34 cellular contexts compared by ENCODE assay signal in genomic region chr18:3216987-3217386, GRCh38. TPM values are rescaled to one million over a fixed set of nuclear protein-coding genes. Genes with fewer than 3 reads are reported as not detected.
DNase-seq lines count a peak whose midpoint lies in the region; ATAC-seq and TF ChIP-seq lines count a peak whose summit lies in the region.
"Had no signal": no experiment of that assay in that cellular context is flagged by ENCODE, and none has a peak within 500 bp of the region (broad histone marks: within the 10 kb centered on the region; RNA-seq: fewer than 3 reads in every experiment).

No MANE protein-coding gene starts in this region.

- H3K4me2 ChIP-seq in hepatocyte = no peak overlapping the region
- H3K4me2 ChIP-seq: neural progenitor cell had no signal

- H3K4me1 ChIP-seq in left ventricle myocardium inferior = peaks cover 86% of the 10 kb centered on the region
- H3K4me1 ChIP-seq in hepatocyte (ENCODE audit: insufficient read depth) = peaks cover 46% of the 10 kb centered on the region
- H3K4me1 ChIP-seq in psoas muscle = peaks cover 47% of the 10 kb centered on the region
- H3K4me1 ChIP-seq: parathyroid adenoma had no signal

- H3K9me2 ChIP-seq in hepatocyte (replicated peaks; ENCODE audit: insufficient read depth) = no peaks in the 10 kb centered on the region

- H4K20me1 ChIP-seq in hepatocyte (ENCODE audit: insufficient read depth, poor library complexity, severe bottlenecking) = no peaks in the 10 kb centered on the region

- H3K4me3 ChIP-seq in left ventricle myocardium inferior (peak overlapping the region; percentile 71), hepatocyte (no peak overlapping the region), psoas muscle (peak overlapping the region; percentile 79)
- H3K4me3 ChIP-seq: neural progenitor cell, testis, uterus had no signal

- H3K9me3 ChIP-seq in left ventricle myocardium inferior (replicated peaks) (no peaks in the 10 kb centered on the region), hepatocyte (ENCODE audit: low read depth) (no peaks in the 10 kb centered on the region), psoas muscle (no peaks in the 10 kb centered on the region)
- H3K9me3 ChIP-seq: testis, uterus had no signal

- WGBS in hepatocyte (ENCODE audit: low lambda C conversion rate, missing lambda C conversion rate) = 88% methylated on average over 5 of the region's 5 CpGs
- WGBS in psoas muscle, 3 donors = 50 to 56% (median 54%) methylated on average over 5 of the region's 5 CpGs

- H3K27ac ChIP-seq in left ventricle myocardium inferior (replicated peaks) (peak overlapping the region; percentile 92), hepatocyte (peak overlapping the region; percentile 83), psoas muscle (peak overlapping the region; percentile 95)
- H3K27ac ChIP-seq: neural progenitor cell, parathyroid adenoma, testis, VCaP had no signal

- no peaks in the 10 kb centered on the region for H3K79me2 ChIP-seq in hepatocyte
- H3K79me2 ChIP-seq: parathyroid adenoma had no signal

- H3K36me3 ChIP-seq in left ventricle myocardium inferior = peaks cover 35% of the 10 kb centered on the region
- H3K36me3 ChIP-seq in hepatocyte (replicated peaks; ENCODE audit: insufficient read depth, low read depth) = no peaks in the 10 kb centered on the region
- peaks cover 0 to 20% of the 10 kb centered on the region in 2 donors for H3K36me3 ChIP-seq in psoas muscle (ENCODE audit: insufficient read depth in 1 of 2, low read depth in 1 of 2)
- H3K36me3 ChIP-seq: neural progenitor cell, uterus had no signal

- no peak for TF ChIP-seq CTCF in left ventricle myocardium inferior (IDR thresholded peaks at IDR 0.05; ENCODE audit: borderline replicate concordance)
- TF ChIP-seq CTCF in hepatocyte (IDR thresholded peaks at IDR 0.05; ENCODE audit: poor library complexity) = no peak
- TF ChIP-seq CTCF in psoas muscle (IDR thresholded peaks at IDR 0.05) = no peak

- no peak for DNase-seq in left ventricle myocardium inferior
- DNase-seq in Right ventricle myocardium superior = no peak
- DNase-seq in hepatocyte (ENCODE audit: low spot score) = no peak
- DNase-seq in psoas muscle = no peak
- DNase-seq in stimulated activated CD4-positive, alpha-beta T cell treated with anti-CD3 and anti-CD28 coated beads, Interleukin-4, amount 100 ng/mL, for 24 hours = no peak
- DNase-seq: activated CD4-positive, alpha-beta T cell treated with anti-CD3 and anti-CD28 coated beads for 36 hours; activated gamma-delta T cell; activated naive CD8-positive, alpha-beta T cell treated with anti-CD3 and anti-CD28 coated beads, Interleukin-2, amount 10 ng/mL, durations not matched to agents 7 days and 5 days; activated T-cell treated with anti-CD3 and anti-CD28 coated beads, Interleukin-2, amount 50 U/mL, for 1 hour; aorta; caudate nucleus; CD4-positive, alpha-beta T cell; endodermal cell; foreskin fibroblast; GOT3; HFFc6; kidney glomerular epithelial cell; NCI-H1092; NCI-H1694 treated with DMSO at 0.1 percent for 48 hours; NCI-H446 treated with DMSO at 0.1 percent for 48 hours; NCI-H774; stimulated activated naive B cell treated with anti-CD40 and anti-IgM and Interleukin-4, amounts not matched to agents 10 μg/mL and 1 μg/mL and 100 μg/mL, for 72 hours; SW 1271; T-helper 9 cell; testis; uterus had no signal

- intact Hi-C loops in left ventricle myocardium inferior (cut with micrococcal nuclease) (no loop called here), Right ventricle myocardium superior (cut with DNase I) (no loop called here), psoas muscle (cut with DNase I) (loop anchor here in 1 of 2 donors (5.0 kb wide), 1 partner anchor 35 kb away; no protein-coding TSS in a partner anchor)

- no peaks in the 10 kb centered on the region for H3K27me3 ChIP-seq in left ventricle myocardium inferior (ENCODE audit: low read depth)
- no peaks in the 10 kb centered on the region for H3K27me3 ChIP-seq in hepatocyte
- H3K27me3 ChIP-seq in psoas muscle (ENCODE audit: insufficient read depth in 3 of 3, low read length in 2 of 3) = no peaks in the 10 kb centered on the region
- H3K27me3 ChIP-seq: neural progenitor cell, testis, uterus had no signal

- H2AFZ ChIP-seq in hepatocyte = no peak overlapping the region
- H2AFZ ChIP-seq: neural progenitor cell, parathyroid adenoma had no signal

- ATAC-seq in Right ventricle myocardium superior (ENCODE audit: poor library complexity) (no peak), psoas muscle (no peak), GM19452 (IDR thresholded peaks at IDR 0.05; ENCODE audit: unreplicated experiment) (no peak), HG03095 (IDR thresholded peaks at IDR 0.05; ENCODE audit: unreplicated experiment) (no peak), GM21526 (IDR thresholded peaks at IDR 0.05; ENCODE audit: low FRiP score, unreplicated experiment) (no peak)
- ATAC-seq: activated CD4-positive, alpha-beta T cell treated with anti-CD3 and anti-CD28 coated beads for 36 hours; esophagus mucosa; Panc1; stimulated activated naive B cell treated with anti-CD40 and anti-IgM and Interleukin-4, amounts not matched to agents 10 μg/mL and 1 μg/mL and 100 μg/mL, for 72 hours had no signal

RNA-seq across cellular contexts. Expression of gene MYOM1, which starts 2.8 kb away (rescaled TPM):
- total RNA-seq in left ventricle myocardium inferior = 667 TPM
- 608 TPM for total RNA-seq in Right ventricle myocardium superior
- total RNA-seq in hepatocyte = 1.1 and 1.6 TPM in 2 replicates
- 1.4 and 1.8 TPM in 2 replicates for polyA plus RNA-seq in hepatocyte
- 100 to 1,000 TPM; 388 to 842 (median 567) TPM for total RNA-seq in psoas muscle
- 100 to 1,000 TPM in 2 of 3 donors, 10 to 100 TPM in 1; 54.8 to 209 (median 117) TPM for polyA plus RNA-seq in psoas muscle

RNA-seq across cellular contexts. Expression of gene MYL12A, which starts 30.6 kb away (rescaled TPM):
- total RNA-seq in left ventricle myocardium inferior (2,410 TPM), Right ventricle myocardium superior (1,520 TPM), hepatocyte (456 and 458 TPM in 2 replicates), psoas muscle (1,000 to 10,000 TPM in 3 of 4 donors, 100 to 1,000 TPM in 1; 995 to 3,547 (median 2,203) TPM)
- polyA plus RNA-seq in hepatocyte (692 and 695 TPM in 2 replicates), psoas muscle (1,000 to 10,000 TPM in 2 of 3 donors, 100 to 1,000 TPM in 1; 957 to 3,920 (median 1,327) TPM)

RNA-seq across cellular contexts. Expression of gene MYL12B, which starts 44.9 kb away (rescaled TPM):
- total RNA-seq in left ventricle myocardium inferior (176 TPM), Right ventricle myocardium superior (154 TPM), hepatocyte (478 and 519 TPM in 2 replicates), psoas muscle (100 to 1,000 TPM; 163 to 212 (median 180) TPM)
- polyA plus RNA-seq in hepatocyte (671 and 721 TPM in 2 replicates), psoas muscle (100 to 1,000 TPM; 193 to 243 (median 240) TPM)

Comparison
In these comparisons a context has a peak if more than half of its experiments do, and no peak if none do; other contexts are left out.
1. RNA of gene MYOM1, which starts 2.8 kb away (total RNA-seq): 388 to 842 TPM in psoas muscle, 667 TPM in left ventricle myocardium inferior (single experiment) and 608 TPM in Right ventricle myocardium superior (single experiment); 1.1 to 1.6 TPM in hepatocyte; every median in the first group is over 100 times any median in the second.
2. Peak in every context shown above with its lines, with median percentiles within 50 percentile points of each other: H3K27ac ChIP-seq.